1 cellular context compared by ENCODE assay signal in the genomic region with DNA sequence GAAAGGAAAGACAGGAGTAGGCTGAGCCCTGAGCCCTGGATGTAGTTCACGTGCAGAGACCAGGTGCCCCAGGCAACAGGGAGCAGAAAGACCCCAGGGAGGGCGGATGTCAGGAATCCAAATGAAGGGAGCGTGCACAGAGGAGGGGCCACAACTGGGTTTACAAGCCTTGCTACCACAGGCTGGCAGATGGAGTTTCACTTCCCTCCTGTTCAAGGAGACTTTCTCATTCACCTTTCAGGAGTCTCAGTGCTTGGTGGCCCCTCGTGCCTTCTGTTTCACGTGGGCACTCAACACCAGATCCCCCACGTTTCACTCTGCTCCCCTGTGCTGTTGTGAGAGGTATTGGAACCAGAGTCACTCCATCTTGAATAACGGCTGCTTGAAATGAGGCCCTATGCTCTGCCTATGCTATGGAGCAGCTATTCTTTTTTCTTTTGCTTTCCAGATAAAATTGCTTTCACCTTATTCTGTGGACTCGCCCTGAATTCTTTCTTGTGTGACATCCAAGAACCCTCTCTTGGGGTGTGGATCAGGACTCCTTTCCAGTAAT.
TF ChIP-seq lines count a peak whose summit lies in the region.

No MANE protein-coding gene starts in this region.

TF ChIP-seq in GM12878, 131 proteins besides CTCF, POLR2A, EP300 and RAD21 (continued from another document):
- TF ChIP-seq, protein P1, sequence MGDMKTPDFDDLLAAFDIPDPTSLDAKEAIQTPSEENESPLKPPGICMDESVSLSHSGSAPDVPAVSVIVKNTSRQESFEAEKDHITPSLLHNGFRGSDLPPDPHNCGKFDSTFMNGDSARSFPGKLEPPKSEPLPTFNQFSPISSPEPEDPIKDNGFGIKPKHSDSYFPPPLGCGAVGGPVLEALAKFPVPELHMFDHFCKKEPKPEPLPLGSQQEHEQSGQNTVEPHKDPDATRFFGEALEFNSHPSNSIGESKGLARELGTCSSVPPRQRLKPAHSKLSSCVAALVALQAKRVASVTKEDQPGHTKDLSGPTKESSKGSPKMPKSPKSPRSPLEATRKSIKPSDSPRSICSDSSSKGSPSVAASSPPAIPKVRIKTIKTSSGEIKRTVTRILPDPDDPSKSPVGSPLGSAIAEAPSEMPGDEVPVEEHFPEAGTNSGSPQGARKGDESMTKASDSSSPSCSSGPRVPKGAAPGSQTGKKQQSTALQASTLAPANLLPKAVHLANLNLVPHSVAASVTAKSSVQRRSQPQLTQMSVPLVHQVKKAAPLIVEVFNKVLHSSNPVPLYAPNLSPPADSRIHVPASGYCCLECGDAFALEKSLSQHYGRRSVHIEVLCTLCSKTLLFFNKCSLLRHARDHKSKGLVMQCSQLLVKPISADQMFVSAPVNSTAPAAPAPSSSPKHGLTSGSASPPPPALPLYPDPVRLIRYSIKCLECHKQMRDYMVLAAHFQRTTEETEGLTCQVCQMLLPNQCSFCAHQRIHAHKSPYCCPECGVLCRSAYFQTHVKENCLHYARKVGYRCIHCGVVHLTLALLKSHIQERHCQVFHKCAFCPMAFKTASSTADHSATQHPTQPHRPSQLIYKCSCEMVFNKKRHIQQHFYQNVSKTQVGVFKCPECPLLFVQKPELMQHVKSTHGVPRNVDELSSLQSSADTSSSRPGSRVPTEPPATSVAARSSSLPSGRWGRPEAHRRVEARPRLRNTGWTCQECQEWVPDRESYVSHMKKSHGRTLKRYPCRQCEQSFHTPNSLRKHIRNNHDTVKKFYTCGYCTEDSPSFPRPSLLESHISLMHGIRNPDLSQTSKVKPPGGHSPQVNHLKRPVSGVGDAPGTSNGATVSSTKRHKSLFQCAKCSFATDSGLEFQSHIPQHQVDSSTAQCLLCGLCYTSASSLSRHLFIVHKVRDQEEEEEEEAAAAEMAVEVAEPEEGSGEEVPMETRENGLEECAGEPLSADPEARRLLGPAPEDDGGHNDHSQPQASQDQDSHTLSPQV (IDR thresholded peaks at IDR 0.05) = peak; percentile 96
- TF ChIP-seq SPI1 (IDR thresholded peaks at IDR 0.05; ENCODE audit: borderline replicate concordance, insufficient read depth, low read depth, low read length) (peak; percentile 80), NFYA (IDR thresholded peaks at IDR 0.05; ENCODE audit: borderline replicate concordance, low read depth, low read length) (no peak), GATAD2B (conservative IDR thresholded peaks at IDR 0.05; ENCODE audit: low read depth) (peak; percentile 64; the same call in 1 of the 2 replicates), BHLHE40 (IDR thresholded peaks at IDR 0.05; ENCODE audit: borderline replicate concordance in 1 of 2, low read depth in 2 of 2, low read length in 1 of 2) (peak in 1 of 2 experiments; percentile 68; a peak in 2 of 4 replicates), TAF1 (IDR thresholded peaks at IDR 0.05; ENCODE audit: borderline replicate concordance, low read depth, low read length) (no peak)
- TF ChIP-seq, protein P2, sequence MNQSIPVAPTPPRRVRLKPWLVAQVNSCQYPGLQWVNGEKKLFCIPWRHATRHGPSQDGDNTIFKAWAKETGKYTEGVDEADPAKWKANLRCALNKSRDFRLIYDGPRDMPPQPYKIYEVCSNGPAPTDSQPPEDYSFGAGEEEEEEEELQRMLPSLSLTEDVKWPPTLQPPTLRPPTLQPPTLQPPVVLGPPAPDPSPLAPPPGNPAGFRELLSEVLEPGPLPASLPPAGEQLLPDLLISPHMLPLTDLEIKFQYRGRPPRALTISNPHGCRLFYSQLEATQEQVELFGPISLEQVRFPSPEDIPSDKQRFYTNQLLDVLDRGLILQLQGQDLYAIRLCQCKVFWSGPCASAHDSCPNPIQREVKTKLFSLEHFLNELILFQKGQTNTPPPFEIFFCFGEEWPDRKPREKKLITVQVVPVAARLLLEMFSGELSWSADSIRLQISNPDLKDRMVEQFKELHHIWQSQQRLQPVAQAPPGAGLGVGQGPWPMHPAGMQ (IDR thresholded peaks at IDR 0.05; ENCODE audit: borderline replicate concordance) = no peak
- TF ChIP-seq, protein P3, sequence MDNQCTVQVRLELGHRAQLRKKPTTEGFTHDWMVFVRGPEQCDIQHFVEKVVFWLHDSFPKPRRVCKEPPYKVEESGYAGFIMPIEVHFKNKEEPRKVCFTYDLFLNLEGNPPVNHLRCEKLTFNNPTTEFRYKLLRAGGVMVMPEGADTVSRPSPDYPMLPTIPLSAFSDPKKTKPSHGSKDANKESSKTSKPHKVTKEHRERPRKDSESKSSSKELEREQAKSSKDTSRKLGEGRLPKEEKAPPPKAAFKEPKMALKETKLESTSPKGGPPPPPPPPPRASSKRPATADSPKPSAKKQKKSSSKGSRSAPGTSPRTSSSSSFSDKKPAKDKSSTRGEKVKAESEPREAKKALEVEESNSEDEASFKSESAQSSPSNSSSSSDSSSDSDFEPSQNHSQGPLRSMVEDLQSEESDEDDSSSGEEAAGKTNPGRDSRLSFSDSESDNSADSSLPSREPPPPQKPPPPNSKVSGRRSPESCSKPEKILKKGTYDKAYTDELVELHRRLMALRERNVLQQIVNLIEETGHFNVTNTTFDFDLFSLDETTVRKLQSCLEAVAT (IDR thresholded peaks at IDR 0.05) = no peak
- TF ChIP-seq, protein P4, sequence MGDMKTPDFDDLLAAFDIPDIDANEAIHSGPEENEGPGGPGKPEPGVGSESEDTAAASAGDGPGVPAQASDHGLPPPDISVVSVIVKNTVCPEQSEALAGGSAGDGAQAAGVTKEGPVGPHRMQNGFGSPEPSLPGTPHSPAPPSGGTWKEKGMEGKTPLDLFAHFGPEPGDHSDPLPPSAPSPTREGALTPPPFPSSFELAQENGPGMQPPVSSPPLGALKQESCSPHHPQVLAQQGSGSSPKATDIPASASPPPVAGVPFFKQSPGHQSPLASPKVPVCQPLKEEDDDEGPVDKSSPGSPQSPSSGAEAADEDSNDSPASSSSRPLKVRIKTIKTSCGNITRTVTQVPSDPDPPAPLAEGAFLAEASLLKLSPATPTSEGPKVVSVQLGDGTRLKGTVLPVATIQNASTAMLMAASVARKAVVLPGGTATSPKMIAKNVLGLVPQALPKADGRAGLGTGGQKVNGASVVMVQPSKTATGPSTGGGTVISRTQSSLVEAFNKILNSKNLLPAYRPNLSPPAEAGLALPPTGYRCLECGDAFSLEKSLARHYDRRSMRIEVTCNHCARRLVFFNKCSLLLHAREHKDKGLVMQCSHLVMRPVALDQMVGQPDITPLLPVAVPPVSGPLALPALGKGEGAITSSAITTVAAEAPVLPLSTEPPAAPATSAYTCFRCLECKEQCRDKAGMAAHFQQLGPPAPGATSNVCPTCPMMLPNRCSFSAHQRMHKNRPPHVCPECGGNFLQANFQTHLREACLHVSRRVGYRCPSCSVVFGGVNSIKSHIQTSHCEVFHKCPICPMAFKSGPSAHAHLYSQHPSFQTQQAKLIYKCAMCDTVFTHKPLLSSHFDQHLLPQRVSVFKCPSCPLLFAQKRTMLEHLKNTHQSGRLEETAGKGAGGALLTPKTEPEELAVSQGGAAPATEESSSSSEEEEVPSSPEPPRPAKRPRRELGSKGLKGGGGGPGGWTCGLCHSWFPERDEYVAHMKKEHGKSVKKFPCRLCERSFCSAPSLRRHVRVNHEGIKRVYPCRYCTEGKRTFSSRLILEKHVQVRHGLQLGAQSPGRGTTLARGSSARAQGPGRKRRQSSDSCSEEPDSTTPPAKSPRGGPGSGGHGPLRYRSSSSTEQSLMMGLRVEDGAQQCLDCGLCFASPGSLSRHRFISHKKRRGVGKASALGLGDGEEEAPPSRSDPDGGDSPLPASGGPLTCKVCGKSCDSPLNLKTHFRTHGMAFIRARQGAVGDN (IDR thresholded peaks at IDR 0.05) = peak; percentile 95
